Comparison of ENCODE assay signal across 1 cellular context in genomic region chr10:102226542-102226870, GRCh38.
TF ChIP-seq lines count a peak whose summit lies in the region.

No MANE protein-coding gene starts in this region.

TF ChIP-seq in K562, 482 proteins besides CTCF, POLR2A, EP300 and RAD21:
- TF ChIP-seq DACH1 (IDR thresholded peaks at IDR 0.05; ENCODE audit: partially characterized antibody) (peak; percentile 68), HDAC2 (IDR thresholded peaks at IDR 0.05) (no peak), CBX2 (IDR thresholded peaks at IDR 0.05; ENCODE audit: insufficient read depth, low read length, poor library complexity, severe bottlenecking) (no peak), TFAP4 (CRISPR knock-in tag; IDR thresholded peaks at IDR 0.05; ENCODE audit: borderline replicate concordance) (0 out of 2 replicates have a peak, but pooled peaks have one; percentile 29)
